ENCODE assay signal across 29 cellular contexts in genomic region chr4:56235714-56236113, GRCh38.
"Had no signal": no experiment of that assay in that cellular context is flagged by ENCODE, and none has a peak within 500 bp of the region (broad histone marks: within the 10 kb centered on the region; RNA-seq: fewer than 3 reads in every experiment).

No MANE protein-coding gene starts in this region.

- ATAC-seq: activated CD4-positive, CD25-positive, alpha-beta regulatory T cell treated with anti-CD3 and anti-CD28 coated beads, Interleukin-2, amount 50 U/mL, for 24 hours; activated CD8-positive, alpha-beta T cell treated with anti-CD3 and anti-CD28 coated beads for 36 hours; activated T-cell treated with anti-CD3 and anti-CD28 coated beads, Interleukin-2, amount 50 U/mL, for 4 hours; activated T-helper 17 cell treated with anti-CD3 and anti-CD28 coated beads, Interleukin-2, amount 50 U/mL, for 72 hours; effector memory CD8-positive, alpha-beta T cell; gastroesophageal sphincter; T-cell had no signal

- H3K4me1 Mint-ChIP-seq: activated B cell treated with CpG ODN at 0.5 μM for 24 hours; activated T-helper 17 cell treated with anti-CD3 and anti-CD28 coated beads, Interleukin-2, amount 50 U/mL, for 72 hours; T-cell had no signal

- H3K27me3 Mint-ChIP-seq: activated B cell treated with CpG ODN at 0.5 μM for 24 hours had no signal

- DNase-seq: activated B cell treated with CpG ODN at 0.5 μM for 24 hours; activated CD4-positive, alpha-beta T cell treated with anti-CD3 and anti-CD28 coated beads for 48 hours; activated CD4-positive, alpha-beta T cell treated with anti-CD3 and anti-CD28 coated beads, Interleukin-2, amount 50 U/mL, for 1 hour; activated CD4-positive, alpha-beta T cell treated with anti-CD3 and anti-CD28 coated beads, Interleukin-2, amount 50 U/mL, for 48 hours; activated CD8-positive, alpha-beta memory T cell treated with anti-CD3 and anti-CD28 coated beads for 24 hours; activated CD8-positive, alpha-beta T cell treated with anti-CD3 and anti-CD28 coated beads for 36 hours; activated effector memory CD4-positive, alpha-beta T cell treated with Interleukin-2 at 50 U/mL for 16 hours; activated gamma-delta T cell treated with Interleukin-2 at 50 U/mL for 16 hours; activated naive CD4-positive, alpha-beta T cell treated with anti-CD3 and anti-CD28 coated beads, Interleukin-2, amount 50 U/mL, for 16 hours; activated naive CD4-positive, alpha-beta T cell treated with Interleukin-2 at 50 U/mL for 16 hours; activated T-cell treated with anti-CD3 and anti-CD28 coated beads, Interleukin-2, amount 50 U/mL, for 4 hours; amniotic stem cell; anterior cingulate cortex; caudate nucleus; cortex of kidney; dermis blood vessel endothelial cell; effector CD4-positive, alpha-beta T cell; effector memory CD8-positive, alpha-beta T cell; erythroblast; esophagus squamous epithelium; foreskin melanocyte; T-cell; T1000; WERI-Rb-1 had no signal

- H3K27ac Mint-ChIP-seq: activated B cell treated with CpG ODN at 0.5 μM for 24 hours; activated CD8-positive, alpha-beta T cell treated with anti-CD3 and anti-CD28 coated beads for 36 hours; activated naive CD8-positive, alpha-beta T cell; activated T-helper 17 cell treated with anti-CD3 and anti-CD28 coated beads, Interleukin-2, amount 50 U/mL, for 72 hours; effector memory CD8-positive, alpha-beta T cell; T-cell; T-helper 1 cell treated with Interleukin-12 subunit alpha and Interleukin-12 subunit beta and Interleukin-4 antibody, amounts not matched to agents 30 μg/mL and 1 μg/mL, for 36 hours had no signal

- H3K36me3 Mint-ChIP-seq: activated naive CD8-positive, alpha-beta T cell; T-cell had no signal

- H3K9me3 Mint-ChIP-seq: activated T-helper 17 cell treated with anti-CD3 and anti-CD28 coated beads, Interleukin-2, amount 50 U/mL, for 72 hours; effector memory CD8-positive, alpha-beta T cell; T-helper 1 cell treated with Interleukin-12 subunit alpha and Interleukin-12 subunit beta and Interleukin-4 antibody, amounts not matched to agents 30 μg/mL and 1 μg/mL, for 36 hours had no signal

- H3K4me3 Mint-ChIP-seq: activated B cell treated with CpG ODN at 0.5 μM for 24 hours; activated CD8-positive, alpha-beta T cell treated with anti-CD3 and anti-CD28 coated beads for 36 hours; activated naive CD8-positive, alpha-beta T cell; activated T-cell treated with anti-CD3 and anti-CD28 coated beads, Interleukin-2, amount 50 U/mL, for 4 hours; activated T-helper 17 cell treated with anti-CD3 and anti-CD28 coated beads, Interleukin-2, amount 50 U/mL, for 72 hours; effector memory CD8-positive, alpha-beta T cell; T-cell; T-helper 1 cell treated with Interleukin-12 subunit alpha and Interleukin-12 subunit beta and Interleukin-4 antibody, amounts not matched to agents 30 μg/mL and 1 μg/mL, for 36 hours had no signal
